ENCODE assay signal across 18 cellular contexts in genomic region chr4:95191537-95191936, GRCh38.
DNase-seq lines count a peak whose midpoint lies in the region; ATAC-seq, FAIRE-seq and TF ChIP-seq lines count a peak whose summit lies in the region.
"Had no signal": no experiment of that assay in that cellular context is flagged by ENCODE, and none has a peak within 500 bp of the region (broad histone marks: within the 10 kb centered on the region; RNA-seq: fewer than 3 reads in every experiment).

No MANE protein-coding gene starts in this region.

- peaks cover 0 to 8% (median 3%) of the 10 kb centered on the region in 4 donors for H3K4me1 ChIP-seq in sigmoid colon
- H3K4me1 ChIP-seq: Peyer's patch had no signal

- H3K9me3 ChIP-seq in MG63 = no peaks in the 10 kb centered on the region
- no peaks in the 10 kb centered on the region for H3K9me3 ChIP-seq in sigmoid colon
- H3K9me3 ChIP-seq: BE2C, Peyer's patch had no signal

- TF ChIP-seq EP300 in sigmoid colon (IDR thresholded peaks at IDR 0.05) = no peak

- peaks cover 13% of the 10 kb centered on the region for H3K36me3 Mint-ChIP-seq in brain
- H3K36me3 Mint-ChIP-seq: CD8-positive, alpha-beta memory T cell had no signal

- peaks cover 52% of the 10 kb centered on the region for H3K4me1 Mint-ChIP-seq in brain

- ATAC-seq in sciatic nerve = peak; percentile 27

- H3K9me3 Mint-ChIP-seq in brain = peaks cover 0 to 13% (median 0%) of the 10 kb centered on the region in 5 experiments

- H3K4me3 Mint-ChIP-seq in brain = no peak overlapping the region
- H3K4me3 Mint-ChIP-seq: CD8-positive, alpha-beta memory T cell had no signal

- H3K36me3 ChIP-seq in MG63 (no peaks in the 10 kb centered on the region), sigmoid colon (no peaks in the 10 kb centered on the region)
- H3K36me3 ChIP-seq: Peyer's patch had no signal

- 88 to 95% methylated on average over 3 of the region's 3 CpGs for WGBS in sigmoid colon, 2 donors

- H3K27me3 Mint-ChIP-seq in brain = peaks cover 22% of the 10 kb centered on the region
- H3K27me3 Mint-ChIP-seq: CD8-positive, alpha-beta memory T cell had no signal

- DNase-seq in NCI-H69 (lab: John Stamatoyannopoulos, UW) (peak; percentile 64), sciatic nerve (ENCODE audit: low spot score) (no peak), MG63 (no peak), sigmoid colon (no peak), GM19239 (ENCODE audit: insufficient read length, low spot score) (no peak)
- DNase-seq: CD8-positive, alpha-beta memory T cell; DND-41; GDM1; KG1; NCI-H1694; NCI-H2107; NCI-H774; Peyer's patch; SHP77 treated with DMSO at 0.1 percent for 48 hours had no signal

- no peak for FAIRE-seq in GM19239 (lab: Jason Lieb, UNC)
- FAIRE-seq: GM12892 had no signal

- peak overlapping the region; percentile 75 for H3K27ac ChIP-seq in layer of hippocampus (ENCODE audit: low read depth, low read length)
- H3K27ac ChIP-seq in sigmoid colon = no peak overlapping the region
- H3K27ac ChIP-seq: Peyer's patch had no signal

- H3K27me3 ChIP-seq in layer of hippocampus (ENCODE audit: control insufficient read depth, insufficient read depth, low read length) (no peaks in the 10 kb centered on the region), MG63 (no peaks in the 10 kb centered on the region), sigmoid colon (no peaks in the 10 kb centered on the region)
- H3K27me3 ChIP-seq: BE2C, Peyer's patch had no signal

- H3K27ac Mint-ChIP-seq in brain = peak overlapping the region in 3 of 5 experiments; percentile 42 to 89 (median 86)

- no peak for TF ChIP-seq CTCF in brain (conservative IDR thresholded peaks at IDR 0.05)
- TF ChIP-seq CTCF in sigmoid colon (IDR thresholded peaks at IDR 0.05) = no peak

- intact Hi-C loops in sciatic nerve (cut with DNase I) = no loop called here
- intact Hi-C loops in sigmoid colon (cut with DNase I) = no loop called here

- no peak for TF ChIP-seq POLR2A in sigmoid colon (IDR thresholded peaks at IDR 0.05)

- H3K4me3 ChIP-seq in MG63 = no peak overlapping the region
- no peak overlapping the region for H3K4me3 ChIP-seq in sigmoid colon
- H3K4me3 ChIP-seq: Peyer's patch had no signal
